Comparison of ENCODE assay signal across 13 cellular contexts in genomic region chr1:212167098-212167497, GRCh38.
DNase-seq lines count a peak whose midpoint lies in the region; ATAC-seq and TF ChIP-seq lines count a peak whose summit lies in the region.
"Had no signal": no experiment of that assay in that cellular context is flagged by ENCODE, and none has a peak within 500 bp of the region (broad histone marks: within the 10 kb centered on the region; RNA-seq: fewer than 3 reads in every experiment).

No MANE protein-coding gene starts in this region.

- no peak overlapping the region for H2AFZ ChIP-seq in trophoblast cell (ENCODE audit: insufficient read depth, low read length, poor library complexity)

- no peak overlapping the region for H3K23ac ChIP-seq in trophoblast cell (ENCODE audit: low read length)

- no peaks in the 10 kb centered on the region for H3K36me3 Mint-ChIP-seq in glutamatergic neuron (ENCODE audit: unreplicated experiment)
- H3K36me3 Mint-ChIP-seq in progenitor cell of endocrine pancreas (ENCODE audit: insufficient read depth), result no peaks in the 10 kb centered on the region
- no peaks in the 10 kb centered on the region for H3K36me3 Mint-ChIP-seq in WTC11

- no peak overlapping the region for H3K4me3 ChIP-seq in trophoblast cell (ENCODE audit: low read depth, low read length)

- no peaks in the 10 kb centered on the region for H3K36me3 ChIP-seq in trophoblast cell (ENCODE audit: control insufficient read depth in 1 of 2, insufficient read depth in 2 of 2, low read length in 2 of 2)

- H3K27me3 Mint-ChIP-seq in glutamatergic neuron (ENCODE audit: unreplicated experiment) (no peaks in the 10 kb centered on the region), progenitor cell of endocrine pancreas (no peaks in the 10 kb centered on the region), WTC11 (ENCODE audit: low read depth) (no peaks in the 10 kb centered on the region)
- H3K27me3 Mint-ChIP-seq: activated CD8-positive, alpha-beta T cell treated with anti-CD3 and anti-CD28 coated beads for 36 hours had no signal

- no peak overlapping the region for H3K9ac ChIP-seq in trophoblast cell (ENCODE audit: low read length)

- no peak overlapping the region for H3K27ac ChIP-seq in trophoblast cell (ENCODE audit: low read depth, low read length)

- CTCF ChIA-PET in WTC11 (lab: Charles Lee), result no interaction called here

- H3K18ac ChIP-seq in trophoblast cell (ENCODE audit: low read length), result no peak overlapping the region

- H3K4me2 ChIP-seq in trophoblast cell (ENCODE audit: low read length), result no peak overlapping the region

- ATAC-seq in activated CD4-positive, CD25-positive, alpha-beta regulatory T cell treated with anti-CD3 and anti-CD28 coated beads, Interleukin-2, amount 50 U/mL, for 24 hours, result no peak
- no peak for ATAC-seq in WTC11
- ATAC-seq: activated CD8-positive, alpha-beta T cell treated with anti-CD3 and anti-CD28 coated beads for 36 hours; left colon had no signal

- H2AK5ac ChIP-seq in trophoblast cell (ENCODE audit: low read length), result no peak overlapping the region

- H3K4me1 Mint-ChIP-seq in glutamatergic neuron (ENCODE audit: low read depth, unreplicated experiment), result no peaks in the 10 kb centered on the region
- no peaks in the 10 kb centered on the region for H3K4me1 Mint-ChIP-seq in progenitor cell of endocrine pancreas (ENCODE audit: low read depth)
- no peaks in the 10 kb centered on the region for H3K4me1 Mint-ChIP-seq in WTC11

- H2BK5ac ChIP-seq in trophoblast cell (ENCODE audit: low read depth, low read length, poor library complexity), result no peak overlapping the region

- H3K9me3 Mint-ChIP-seq in glutamatergic neuron (ENCODE audit: unreplicated experiment) (no peaks in the 10 kb centered on the region), progenitor cell of endocrine pancreas (ENCODE audit: low read depth) (no peaks in the 10 kb centered on the region), WTC11 (no peaks in the 10 kb centered on the region)
- H3K9me3 Mint-ChIP-seq: activated CD8-positive, alpha-beta T cell treated with anti-CD3 and anti-CD28 coated beads for 36 hours had no signal

- POLR2A ChIA-PET in WTC11 (lab: Charles Lee), result no interaction called here

- H3K79me1 ChIP-seq in trophoblast cell (ENCODE audit: low read length), result no peaks in the 10 kb centered on the region

- no peaks in the 10 kb centered on the region for H3K27me3 ChIP-seq in trophoblast cell (ENCODE audit: insufficient read depth, low read length)

- H3K4ac ChIP-seq in trophoblast cell (ENCODE audit: low read depth, low read length), result no peak overlapping the region

- DNase-seq in EL (peak; percentile 68), SKM-1 treated with dmso at 0.1 percent for 144 hours (lab: John Stamatoyannopoulos, UW; ENCODE audit: unreplicated experiment) (peak; percentile 86), glutamatergic neuron (peak; percentile 36), trophoblast cell (peak; percentile 55 to 71), putamen (ENCODE audit: low spot score) (no peak), progenitor cell of endocrine pancreas (ENCODE audit: low spot score, unreplicated experiment) (no peak), WTC11 (ENCODE audit: low spot score) (no peak)
- DNase-seq: activated CD8-positive, alpha-beta T cell treated with anti-CD3 and anti-CD28 coated beads for 36 hours; COR-L47; left colon; stimulated activated CD8-positive, alpha-beta memory T cell treated with anti-CD3 and anti-CD28 coated beads, Interleukin-4, amount 100 ng/mL, for 48 hours; SW 1271 had no signal

- H3K14ac ChIP-seq in trophoblast cell (ENCODE audit: low read length), result no peak overlapping the region

- H3K9me3 ChIP-seq in trophoblast cell (ENCODE audit: insufficient read depth, low read depth, low read length), result no peaks in the 10 kb centered on the region

- H4K91ac ChIP-seq in trophoblast cell (ENCODE audit: low read depth, low read length), result no peak overlapping the region

- H3K4me3 Mint-ChIP-seq in glutamatergic neuron (ENCODE audit: unreplicated experiment) (no peak overlapping the region), progenitor cell of endocrine pancreas (ENCODE audit: low read depth) (no peak overlapping the region), WTC11 (no peak overlapping the region)
- H3K4me3 Mint-ChIP-seq: activated CD8-positive, alpha-beta T cell treated with anti-CD3 and anti-CD28 coated beads for 36 hours had no signal

- H2BK120ac ChIP-seq in trophoblast cell (ENCODE audit: insufficient read depth, low read length, poor library complexity), result no peak overlapping the region

- no CpG with 5 or more reads among the region's 7 CpGs for WGBS in trophoblast cell (ENCODE audit: extremely low coverage, insufficient coverage, insufficient read length)

- TF ChIP-seq CTCF in glutamatergic neuron (IDR thresholded peaks at IDR 0.05; ENCODE audit: partially characterized antibody, unreplicated experiment) (no peak), progenitor cell of endocrine pancreas (IDR thresholded peaks at IDR 0.05; ENCODE audit: unreplicated experiment) (no peak), WTC11 (IDR thresholded peaks at IDR 0.05) (no peak)

- H4K12ac ChIP-seq in trophoblast cell (ENCODE audit: low read depth, low read length), result no peak overlapping the region

- H3K79me2 ChIP-seq in trophoblast cell (ENCODE audit: control insufficient read depth, insufficient read depth, low read length, poor library complexity), result no peaks in the 10 kb centered on the region

- no peak overlapping the region for H2BK12ac ChIP-seq in trophoblast cell (ENCODE audit: low read length)

- H3K27ac Mint-ChIP-seq in glutamatergic neuron (ENCODE audit: unreplicated experiment) (no peak overlapping the region), progenitor cell of endocrine pancreas (no peak overlapping the region), WTC11 (no peak overlapping the region)
- H3K27ac Mint-ChIP-seq: activated CD8-positive, alpha-beta T cell treated with anti-CD3 and anti-CD28 coated beads for 36 hours had no signal

- no peak overlapping the region for H4K8ac ChIP-seq in trophoblast cell (ENCODE audit: low read depth, low read length)

- no peaks in the 10 kb centered on the region for H3K4me1 ChIP-seq in trophoblast cell (ENCODE audit: control insufficient read depth in 1 of 2, insufficient read depth in 2 of 2, low read length in 2 of 2)

TF ChIP-seq in WTC11, 78 proteins besides CTCF, POLR2A, EP300 and RAD21 (continues in another document):
- TF ChIP-seq PREB (CRISPR knock-in tag; IDR thresholded peaks at IDR 0.05; ENCODE audit: borderline replicate concordance), result no peak
- no peak for TF ChIP-seq ERG (CRISPR knock-in tag; IDR thresholded peaks at IDR 0.05)
- no peak for TF ChIP-seq USF1 (CRISPR knock-in tag; IDR thresholded peaks at IDR 0.05)
- TF ChIP-seq TCF7 (CRISPR knock-in tag; IDR thresholded peaks at IDR 0.05; ENCODE audit: low read depth), result no peak
- TF ChIP-seq ETV6 (CRISPR knock-in tag; IDR thresholded peaks at IDR 0.05), result no peak
- no peak for TF ChIP-seq MLX (CRISPR knock-in tag; IDR thresholded peaks at IDR 0.05)
- no peak for TF ChIP-seq E2F1 (CRISPR knock-in tag; IDR thresholded peaks at IDR 0.05)
- no peak for TF ChIP-seq MXD4 (CRISPR knock-in tag; IDR thresholded peaks at IDR 0.05; ENCODE audit: borderline replicate concordance)
- no peak for TF ChIP-seq PRRX2 (CRISPR knock-in tag; IDR thresholded peaks at IDR 0.05)
- TF ChIP-seq ZBTB21 (CRISPR knock-in tag; IDR thresholded peaks at IDR 0.05; ENCODE audit: borderline replicate concordance), result no peak
- no peak for TF ChIP-seq ZNF423 (CRISPR knock-in tag; IDR thresholded peaks at IDR 0.05)

Comparison
In these comparisons a context has a peak if more than half of its experiments do, and no peak if none do; other contexts are left out.
1. DNase-seq: peak in EL (single experiment), SKM-1 treated with dmso at 0.1 percent for 144 hours (single experiment), glutamatergic neuron (single experiment) and trophoblast cell (2 of 2); none in putamen (single experiment), progenitor cell of endocrine pancreas (single experiment) and WTC11 (single experiment).